ENCODE assay signal across 1 cellular context in genomic region chr6:26030716-26031115, GRCh38.
TF ChIP-seq lines count a peak whose summit lies in the region.

No MANE protein-coding gene starts in this region.

TF ChIP-seq in GM23338, 12 proteins besides CTCF, POLR2A, EP300 and RAD21:
- TF ChIP-seq ETS1 (IDR thresholded peaks at IDR 0.05) (no peak), EZH2 (IDR thresholded peaks at IDR 0.05; ENCODE audit: low read depth, unreplicated experiment) (no peak), ZNF331 (CRISPR knock-in tag; IDR thresholded peaks at IDR 0.05; ENCODE audit: low read depth) (no peak), REST (IDR thresholded peaks at IDR 0.05; ENCODE audit: unreplicated experiment) (no peak), NANOG (IDR thresholded peaks at IDR 0.05; ENCODE audit: borderline replicate concordance) (no peak), ZNF462 (CRISPR knock-in tag; IDR thresholded peaks at IDR 0.05) (no peak), CREB1 (CRISPR knock-in tag; IDR thresholded peaks at IDR 0.05; ENCODE audit: low read depth) (no peak), EZH2phosphoT487 (IDR thresholded peaks at IDR 0.05; ENCODE audit: unreplicated experiment) (no peak), STAT1 (IDR thresholded peaks at IDR 0.05; ENCODE audit: unreplicated experiment) (no peak), JUNB (IDR thresholded peaks at IDR 0.05; ENCODE audit: unreplicated experiment) (no peak), ZNF114 (CRISPR knock-in tag; IDR thresholded peaks at IDR 0.05) (no peak), POLR2AphosphoS5 (IDR thresholded peaks at IDR 0.05; ENCODE audit: low read depth) (no peak)
TF ChIP-seq in GM23338: peak in this region for 0.
